ENCODE assay signal across 8 cellular contexts in genomic region chr3:149120051-149120972, GRCh38. TPM values are rescaled to one million over a fixed set of nuclear protein-coding genes. Genes with fewer than 3 reads are reported as not detected.
DNase-seq lines count a peak whose midpoint lies in the region; FAIRE-seq and TF ChIP-seq lines count a peak whose summit lies in the region.
"Had no signal": no experiment of that assay in that cellular context is flagged by ENCODE, and none has a peak within 500 bp of the region (broad histone marks: within the 10 kb centered on the region; RNA-seq: fewer than 3 reads in every experiment).

No MANE protein-coding gene starts in this region.

- H3K4me2 ChIP-seq in SK-N-SH: no peak overlapping the region

- H3K27ac ChIP-seq in SK-N-SH (ENCODE audit: low read depth in 2 of 2, low read length in 1 of 2) (no peak overlapping the region; a peak in 1 of 4 replicates), esophagus muscularis mucosa (replicated peaks in 1 of 4) (no peak overlapping the region), suprapubic skin (no peak overlapping the region)

- no peaks in the 10 kb centered on the region for H3K9me2 ChIP-seq in SK-N-SH

- DNase-seq in H54 (ENCODE audit: insufficient read length, low spot score) (peak; percentile 41), NCI-H128 (lab: John Stamatoyannopoulos, UW; ENCODE audit: unreplicated experiment) (peak; percentile 43), SK-N-SH (peak; percentile 65), esophagus muscularis mucosa (ENCODE audit: extremely low spot score) (no peak), nephron progenitor cell (no peak), suprapubic skin (ENCODE audit: low spot score in 2 of 2) (no peak)

- H3K36me3 ChIP-seq in SK-N-SH (replicated peaks in 1 of 2; ENCODE audit: control insufficient read depth in 1 of 2, insufficient read depth in 2 of 2, low read length in 1 of 2) (no peaks in the 10 kb centered on the region), esophagus muscularis mucosa (no peaks in the 10 kb centered on the region), suprapubic skin (no peaks in the 10 kb centered on the region)

- TF ChIP-seq RAD21 in SK-N-SH (IDR thresholded peaks at IDR 0.05; ENCODE audit: low read length): peak; percentile 93

- no peaks in the 10 kb centered on the region for H3K4me1 Mint-ChIP-seq in nephron progenitor cell

- no peak overlapping the region for H3K9ac ChIP-seq in SK-N-SH

- peaks cover 6% of the 10 kb centered on the region for H3K27me3 Mint-ChIP-seq in nephron progenitor cell (ENCODE audit: low read depth, poor library complexity)
- H3K27me3 Mint-ChIP-seq: activated naive CD4-positive, alpha-beta T cell treated with anti-CD3 and anti-CD28 coated beads, Interleukin-2, amount 50 U/mL, for 24 hours had no signal

- intact Hi-C loops in esophagus muscularis mucosa (cut with DNase I): loop anchor here (2.0 kb wide), 1 partner anchor 152 kb away; no protein-coding TSS in a partner anchor

- no peaks in the 10 kb centered on the region for H3K4me1 ChIP-seq in SK-N-SH (ENCODE audit: control insufficient read depth in 1 of 2, insufficient read depth in 2 of 2, low read depth in 1 of 2, low read length in 1 of 2)
- peaks cover 0 to 9% (median 5%) of the 10 kb centered on the region in 4 donors for H3K4me1 ChIP-seq in esophagus muscularis mucosa
- H3K4me1 ChIP-seq in suprapubic skin: no peaks in the 10 kb centered on the region

- H3K79me2 ChIP-seq in SK-N-SH (ENCODE audit: insufficient read depth): no peaks in the 10 kb centered on the region

- H3K36me3 Mint-ChIP-seq in nephron progenitor cell (ENCODE audit: low read depth): no peaks in the 10 kb centered on the region
- H3K36me3 Mint-ChIP-seq: activated naive CD4-positive, alpha-beta T cell treated with anti-CD3 and anti-CD28 coated beads, Interleukin-2, amount 50 U/mL, for 24 hours had no signal

- H3K9me3 Mint-ChIP-seq in nephron progenitor cell: no peaks in the 10 kb centered on the region
- H3K9me3 Mint-ChIP-seq: activated naive CD4-positive, alpha-beta T cell treated with anti-CD3 and anti-CD28 coated beads, Interleukin-2, amount 50 U/mL, for 24 hours had no signal

- no peaks in the 10 kb centered on the region for H3K27me3 ChIP-seq in SK-N-SH (ENCODE audit: insufficient read depth)
- H3K27me3 ChIP-seq in esophagus muscularis mucosa: no peaks in the 10 kb centered on the region
- H3K27me3 ChIP-seq in suprapubic skin: no peaks in the 10 kb centered on the region

- FAIRE-seq in G401.6 (lab: Jason Lieb, UNC) (peak; percentile 96), H54 (lab: Jason Lieb, UNC) (peak; percentile 84)

- TF ChIP-seq CTCF in SK-N-SH (IDR thresholded peaks at IDR 0.05): peak; percentile 73
- peak; percentile 56 to 67 (median 65) for TF ChIP-seq CTCF in esophagus muscularis mucosa (IDR thresholded peaks at IDR 0.05)
- peak; percentile 46 for TF ChIP-seq CTCF in nephron progenitor cell (IDR thresholded peaks at IDR 0.05)
- TF ChIP-seq CTCF in suprapubic skin (IDR thresholded peaks at IDR 0.05): peak in 1 of 2 donors; percentile 31

- CTCF ChIA-PET in SK-N-SH (lab: Yijun Ruan, JAX): interaction anchor here (0.5 to 8.2 kb wide), 57 partner anchors 9 to 467 kb away, joined by 3 to 126 read pairs (median 3); partner anchors contain the start of gene HPS3

- TF ChIP-seq POLR2A in H54 (IDR thresholded peaks at IDR 0.05; ENCODE audit: low read depth, low read length) (no peak), esophagus muscularis mucosa (IDR thresholded peaks at IDR 0.05; ENCODE audit: low read depth) (no peak), suprapubic skin (IDR thresholded peaks at IDR 0.05) (no peak)

- no peak overlapping the region for H3K4me3 Mint-ChIP-seq in nephron progenitor cell
- H3K4me3 Mint-ChIP-seq: activated naive CD4-positive, alpha-beta T cell treated with anti-CD3 and anti-CD28 coated beads, Interleukin-2, amount 50 U/mL, for 24 hours had no signal

- no peak overlapping the region for H3K4me3 ChIP-seq in SK-N-SH (ENCODE audit: low read depth in 2 of 2, low read length in 1 of 2)
- no peak overlapping the region for H3K4me3 ChIP-seq in esophagus muscularis mucosa
- H3K4me3 ChIP-seq in suprapubic skin: no peak overlapping the region

- TF ChIP-seq EP300 in SK-N-SH (IDR thresholded peaks at IDR 0.05; ENCODE audit: borderline replicate concordance in 1 of 2, low read depth in 1 of 2, low read length in 1 of 2) (no peak), esophagus muscularis mucosa (IDR thresholded peaks at IDR 0.05) (no peak), suprapubic skin (IDR thresholded peaks at IDR 0.05) (no peak)

- H3F3A ChIP-seq in SK-N-SH (replicated peaks; ENCODE audit: insufficient read depth): peaks cover 3% of the 10 kb centered on the region

- H4K20me1 ChIP-seq in SK-N-SH (ENCODE audit: insufficient read depth): no peaks in the 10 kb centered on the region

- peak overlapping the region; percentile 47; the same call in 1 of the 2 replicates for H2AFZ ChIP-seq in SK-N-SH (ENCODE audit: low read depth)

- POLR2A ChIA-PET in SK-N-SH (lab: Yijun Ruan, JAX): no interaction called here

- H3K9me3 ChIP-seq in SK-N-SH (no peaks in the 10 kb centered on the region), esophagus muscularis mucosa (no peaks in the 10 kb centered on the region), suprapubic skin (no peaks in the 10 kb centered on the region)

- no peak overlapping the region for H3K27ac Mint-ChIP-seq in nephron progenitor cell
- H3K27ac Mint-ChIP-seq: activated naive CD4-positive, alpha-beta T cell treated with anti-CD3 and anti-CD28 coated beads, Interleukin-2, amount 50 U/mL, for 24 hours had no signal

- 20% methylated on average over 7 of the region's 7 CpGs for WGBS in SK-N-SH (ENCODE audit: low lambda C conversion rate)
- WGBS in esophagus muscularis mucosa: 23% methylated on average over 7 of the region's 7 CpGs
- WGBS in suprapubic skin: 28% methylated on average over 7 of the region's 7 CpGs

TF ChIP-seq in SK-N-SH, 30 proteins besides CTCF, POLR2A, EP300 and RAD21:
- peak; percentile 81 for TF ChIP-seq SMC3 (IDR thresholded peaks at IDR 0.05; ENCODE audit: low read depth, low read length)
- TF ChIP-seq TCF12 (IDR thresholded peaks at IDR 0.05): no peak

RNA-seq across cellular contexts. Expression of gene HPS3, which starts 9.1 kb away (rescaled TPM):
- polyA plus RNA-seq in SK-N-SH (2012; rRNA removed): 9.4 and 11.3 TPM in 2 replicates
- 13.3 and 13.7 TPM in 2 replicates for polyA plus RNA-seq in SK-N-SH (2012; cell fraction: cytosol; rRNA removed)
- 7.7 and 12.9 TPM in 2 replicates for polyA plus RNA-seq in SK-N-SH (2012; cell fraction: nucleus; rRNA removed)
- total RNA-seq in esophagus muscularis mucosa (10 to 100 TPM; 10.6 to 15.9 (median 12.4) TPM), suprapubic skin (10 to 100 TPM in 3 of 4 donors, 1 to 10 TPM in 1; 7.3 to 15.8 (median 11.8) TPM)

RNA-seq across cellular contexts. Expression of gene HLTF, which starts 34.0 kb away (rescaled TPM):
- 10.1 and 13.2 TPM in 2 replicates for polyA plus RNA-seq in SK-N-SH (2012; rRNA removed)
- polyA plus RNA-seq in SK-N-SH (2012; cell fraction: cytosol; rRNA removed): 14.1 and 16.7 TPM in 2 replicates
- polyA plus RNA-seq in SK-N-SH (2012; cell fraction: nucleus; rRNA removed): 10.6 and 20.4 TPM in 2 replicates
- total RNA-seq in esophagus muscularis mucosa: 10 to 100 TPM; 13.3 to 26.2 (median 19.4) TPM
- 10 to 100 TPM in 2 of 4 donors, 1 to 10 TPM in 2; 5.3 to 15.8 (median 8.6) TPM for total RNA-seq in suprapubic skin

Comparison
In these comparisons a context has a peak if more than half of its experiments do, and no peak if none do; other contexts are left out.
1. DNase-seq: peak in H54 (single experiment), NCI-H128 (single experiment) and SK-N-SH (single experiment); none in esophagus muscularis mucosa (single experiment), nephron progenitor cell (single experiment) and suprapubic skin (0 of 2).